In genomic region chrX:119895843-119896326, GRCh38 we compare ENCODE assay signal across 28 cellular contexts. TPM values are rescaled to one million over a fixed set of nuclear protein-coding genes. Genes with fewer than 3 reads are reported as not detected.
A peak's percentile ranks its signal among the peaks of the same experiment; 100 is the strongest.
DNase-seq lines count a peak whose midpoint lies in the region; ATAC-seq, FAIRE-seq and TF ChIP-seq lines count a peak whose summit lies in the region.
"Had no signal": no experiment of that assay in that cellular context is flagged by ENCODE, and none has a peak within 500 bp of the region (broad histone marks: within the 10 kb centered on the region; RNA-seq: fewer than 3 reads in every experiment).

Gene AKAP14 (plus strand): TSS chrX:119895893. CDS start chrX:119903224, 7,331 bp downstream.

- ATAC-seq in GM21390 (IDR thresholded peaks at IDR 0.05; ENCODE audit: unreplicated experiment): no peak
- no peak for ATAC-seq in HG02870 (IDR thresholded peaks at IDR 0.05; ENCODE audit: unreplicated experiment)
- ATAC-seq: activated CD8-positive, alpha-beta T cell treated with anti-CD3 and anti-CD28 coated beads for 36 hours; CD8-positive, alpha-beta T cell; heart right ventricle; right cardiac atrium had no signal

- FAIRE-seq in D721Med (lab: Jason Lieb, UNC): peak; percentile 79
- FAIRE-seq: endometrium, H54, islet of Langerhans had no signal

- no peak within 1 kb of the TSS for H3K4me3 Mint-ChIP-seq in HFFc6
- H3K4me3 Mint-ChIP-seq: activated CD8-positive, alpha-beta T cell treated with anti-CD3 and anti-CD28 coated beads for 36 hours; activated naive CD4-positive, alpha-beta T cell treated with anti-CD3 and anti-CD28 coated beads, Interleukin-2, amount 10 ng/mL, durations not matched to agents 7 days and 5 days; activated T-cell treated with anti-CD3 and anti-CD28 coated beads, Interleukin-2, amount 50 U/mL, for 24 hours; CD8-positive, alpha-beta T cell had no signal

- DNase-seq in D721Med (ENCODE audit: insufficient read length, low spot score): no peak
- peak; percentile 6 for DNase-seq in HFFc6
- peak; percentile 17 for DNase-seq in SK-N-DZ (ENCODE audit: low spot score)
- DNase-seq in fibroblast of pulmonary artery (ENCODE audit: low read depth): peak; percentile 13
- DNase-seq in NCI-H2196 treated with DMSO at 0.1 percent for 48 hours (lab: John Stamatoyannopoulos, UW; ENCODE audit: unreplicated experiment): no peak
- DNase-seq: activated CD8-positive, alpha-beta T cell treated with anti-CD3 and anti-CD28 coated beads for 36 hours; activated naive CD4-positive, alpha-beta T cell treated with anti-CD3 and anti-CD28 coated beads, Interleukin-2, amount 10 ng/mL, durations not matched to agents 7 days and 5 days; activated T-cell treated with anti-CD3 and anti-CD28 coated beads, Interleukin-2, amount 50 U/mL, for 24 hours; CD8-positive, alpha-beta T cell; heart right ventricle; NCI-H1694 treated with DMSO at 0.1 percent for 48 hours; OCI-M1; right cardiac atrium; SJCRH30; stimulated activated CD4-positive, alpha-beta T cell treated with anti-CD3 and anti-CD28 coated beads, Interleukin-15, amount 100 ng/mL, for 24 hours had no signal

- no peaks in the 10 kb centered on the region for H3K9me3 Mint-ChIP-seq in HFFc6
- H3K9me3 Mint-ChIP-seq: activated CD8-positive, alpha-beta T cell treated with anti-CD3 and anti-CD28 coated beads for 36 hours; activated naive CD4-positive, alpha-beta T cell treated with anti-CD3 and anti-CD28 coated beads, Interleukin-2, amount 10 ng/mL, durations not matched to agents 7 days and 5 days; activated T-cell treated with anti-CD3 and anti-CD28 coated beads, Interleukin-2, amount 50 U/mL, for 24 hours; CD8-positive, alpha-beta T cell had no signal

- H3K27me3 Mint-ChIP-seq in HFFc6 (ENCODE audit: insufficient read depth): peaks cover 7% of the 10 kb centered on the region
- H3K27me3 Mint-ChIP-seq: activated CD8-positive, alpha-beta T cell treated with anti-CD3 and anti-CD28 coated beads for 36 hours; activated T-cell treated with anti-CD3 and anti-CD28 coated beads, Interleukin-2, amount 50 U/mL, for 24 hours had no signal

- H3K4me1 Mint-ChIP-seq in HFFc6 (ENCODE audit: low read depth): no peaks in the 10 kb centered on the region
- H3K4me1 Mint-ChIP-seq: activated naive CD4-positive, alpha-beta T cell treated with anti-CD3 and anti-CD28 coated beads, Interleukin-2, amount 10 ng/mL, durations not matched to agents 7 days and 5 days had no signal

- no peak within 1 kb of the TSS for H3K27ac Mint-ChIP-seq in HFFc6
- H3K27ac Mint-ChIP-seq: activated CD8-positive, alpha-beta T cell treated with anti-CD3 and anti-CD28 coated beads for 36 hours; activated naive CD4-positive, alpha-beta T cell treated with anti-CD3 and anti-CD28 coated beads, Interleukin-2, amount 10 ng/mL, durations not matched to agents 7 days and 5 days; activated T-cell treated with anti-CD3 and anti-CD28 coated beads, Interleukin-2, amount 50 U/mL, for 24 hours; CD8-positive, alpha-beta T cell had no signal

- TF ChIP-seq CTCF in D721Med (IDR thresholded peaks at IDR 0.05; ENCODE audit: insufficient read depth, missing control alignments) (no peak), HFFc6 (IDR thresholded peaks at IDR 0.05) (no peak), fibroblast of pulmonary artery (IDR thresholded peaks at IDR 0.05; ENCODE audit: low read length, missing control alignments) (no peak)

- no peaks in the 10 kb centered on the region for H3K36me3 Mint-ChIP-seq in HFFc6 (ENCODE audit: low read depth)
- H3K36me3 Mint-ChIP-seq: activated naive CD4-positive, alpha-beta T cell treated with anti-CD3 and anti-CD28 coated beads, Interleukin-2, amount 10 ng/mL, durations not matched to agents 7 days and 5 days; CD8-positive, alpha-beta T cell had no signal

- no peak within 1 kb of the TSS for H3K4me3 ChIP-seq in fibroblast of pulmonary artery (replicated peaks; ENCODE audit: low read depth, low read length)
- H3K4me3 ChIP-seq: ascending aorta, coronary artery, heart right ventricle, lung, SJCRH30, suprapubic skin had no signal

RNA-seq across cellular contexts. Expression of gene AKAP14, which starts in this region (rescaled TPM):
- total RNA-seq in HFFc6 (2021; fragmentation: NEBNext Ultra II Directional; extraction: Animal tissue kit (Norgen Biotek cat#: 25700)): not detected
- polyA plus RNA-seq in SK-N-DZ (2014; cell fraction: cytosol; rRNA removed): not detected in 2 replicates
- not detected in 2 replicates for polyA plus RNA-seq in SK-N-DZ (2014; cell fraction: nucleus; rRNA removed)
- total RNA-seq: activated CD8-positive, alpha-beta T cell treated with anti-CD3 and anti-CD28 coated beads for 36 hours; ascending aorta; CD8-positive, alpha-beta T cell; Daoy; heart right ventricle; MCF 10A; NCI-H460; osteoblast; right cardiac atrium; SJCRH30; suprapubic skin had no signal
- polyA plus RNA-seq: heart right ventricle, right cardiac atrium had no signal

Comparison
In these comparisons a context has a peak if more than half of its experiments do, and no peak if none do; other contexts are left out.
1. Peak in DNase-seq in HFFc6; RNA of the gene not detected or under 1 TPM.
2. DNase-seq: peak in SK-N-DZ (single experiment) and fibroblast of pulmonary artery (single experiment); none in D721Med (single experiment) and NCI-H2196 treated with DMSO at 0.1 percent for 48 hours (single experiment).